Comparison of ENCODE assay signal across 1 cellular context in genomic region chr19:4867534-4868285, GRCh38.
A peak's percentile ranks its signal among the peaks of the same experiment; 100 is the strongest.
TF ChIP-seq lines count a peak whose summit lies in the region.

PLIN3 (minus strand) TSS chr19:4867667; CDS start chr19:4861394, 6,273 bp downstream.

TF ChIP-seq in H1, 55 proteins besides CTCF, POLR2A, EP300 and RAD21 (continued from another document):
- TF ChIP-seq CHD7 (IDR thresholded peaks at IDR 0.05; ENCODE audit: insufficient replicate concordance, low read length), result no peak
- TF ChIP-seq FOSL1 (IDR thresholded peaks at IDR 0.05; ENCODE audit: insufficient read depth, low read depth, low read length), result no peak
- no peak for TF ChIP-seq CBX5 (IDR thresholded peaks at IDR 0.05; ENCODE audit: low read depth, low read length)
- no peak for TF ChIP-seq HDAC6 (IDR thresholded peaks at IDR 0.05; ENCODE audit: low read depth, low read length)
- peak; percentile 73; the same call in 1 of the 2 replicates for TF ChIP-seq CHD2 (IDR thresholded peaks at IDR 0.05; ENCODE audit: low read length)
- TF ChIP-seq POLR2AphosphoS5 (IDR thresholded peaks at IDR 0.05; ENCODE audit: low read depth, low read length), result no peak
- TF ChIP-seq TAF1 (IDR thresholded peaks at IDR 0.05; ENCODE audit: low read depth, low read length), result 0 out of 2 replicates have a peak, but pooled peaks have one; percentile 15
- no peak for TF ChIP-seq SIX5 (IDR thresholded peaks at IDR 0.05; ENCODE audit: low read depth, low read length)
- no peak for TF ChIP-seq USF2 (IDR thresholded peaks at IDR 0.05; ENCODE audit: low read length)
- TF ChIP-seq SIRT6 (IDR thresholded peaks at IDR 0.05; ENCODE audit: low read length), result no peak
- no peak for TF ChIP-seq SIN3A (conservative IDR thresholded peaks at IDR 0.05 in 1 of 2, IDR thresholded peaks at IDR 0.05 in 1 of 2; ENCODE audit: low read depth in 1 of 2, low read length in 2 of 2)
- TF ChIP-seq KDM5A (IDR thresholded peaks at IDR 0.05; ENCODE audit: low read length), result no peak
- no peak for TF ChIP-seq TBP (IDR thresholded peaks at IDR 0.05; ENCODE audit: low read depth, low read length)
- no peak for TF ChIP-seq BRCA1 (IDR thresholded peaks at IDR 0.05; ENCODE audit: low read depth, low read length)
- no peak for TF ChIP-seq TCF12 (IDR thresholded peaks at IDR 0.05; ENCODE audit: low read depth, low read length)
- TF ChIP-seq PHF8 (conservative IDR thresholded peaks at IDR 0.05; ENCODE audit: low read depth, low read length), result no peak; the same call in 1 of the 2 replicates
- TF ChIP-seq GTF2F1 (IDR thresholded peaks at IDR 0.05; ENCODE audit: borderline replicate concordance, low read depth, low read length), result no peak
- TF ChIP-seq NANOG (IDR thresholded peaks at IDR 0.05; ENCODE audit: insufficient read depth, low read depth, low read length, poor library complexity, severe bottlenecking), result no peak
- TF ChIP-seq BACH1 (IDR thresholded peaks at IDR 0.05; ENCODE audit: low read length), result no peak
- TF ChIP-seq JUND (IDR thresholded peaks at IDR 0.05; ENCODE audit: low read length), result no peak
- peak; percentile 60 for TF ChIP-seq SP2 (IDR thresholded peaks at IDR 0.05; ENCODE audit: low read length)
- TF ChIP-seq EGR1 (IDR thresholded peaks at IDR 0.05; ENCODE audit: borderline replicate concordance, low read depth, low read length), result no peak; the same call in 1 of the 2 replicates
- TF ChIP-seq HDAC2 (IDR thresholded peaks at IDR 0.05; ENCODE audit: borderline replicate concordance in 1 of 2, low read depth in 2 of 2, low read length in 2 of 2), result peak in 1 of 2 experiments; percentile 95; a peak in 2 of 4 replicates
- no peak for TF ChIP-seq E2F6 (IDR thresholded peaks at IDR 0.05)
- TF ChIP-seq KDM4A (IDR thresholded peaks at IDR 0.05; ENCODE audit: low read depth, low read length, severe bottlenecking), result peak; percentile 68
- no peak for TF ChIP-seq SRF (IDR thresholded peaks at IDR 0.05; ENCODE audit: low read depth, low read length)
- no peak for TF ChIP-seq ASH2L (IDR thresholded peaks at IDR 0.05; ENCODE audit: low read length)
